In genomic region chr1:175073054-175073453, GRCh38 we compare ENCODE assay signal across 12 cellular contexts. TPM values are rescaled to one million over a fixed set of nuclear protein-coding genes. Genes with fewer than 3 reads are reported as not detected.
DNase-seq lines count a peak whose midpoint lies in the region; ATAC-seq and TF ChIP-seq lines count a peak whose summit lies in the region.
"Had no signal": no experiment of that assay in that cellular context is flagged by ENCODE, and none has a peak within 500 bp of the region (broad histone marks: within the 10 kb centered on the region; RNA-seq: fewer than 3 reads in every experiment).

No MANE protein-coding gene starts in this region.

- H3K27me3 ChIP-seq in HUES64 (ENCODE audit: insufficient read depth, low read length): no peaks in the 10 kb centered on the region

- peak overlapping the region; percentile 72; the same call in 1 of the 2 replicates for H3K27ac ChIP-seq in HUES64 (ENCODE audit: low read depth, low read length)

- CTCF ChIA-PET in activated naive CD4-positive, alpha-beta T cell treated with anti-CD3 and anti-CD28 coated beads, Interleukin-2, amount 10 ng/mL, durations not matched to agents 7 days and 5 days (lab: Charles Lee): interaction anchor here (0.9 kb wide), 1 partner anchor 246 kb away, joined by 3 read pairs; no protein-coding TSS in a partner anchor

- intact Hi-C loops in mucosa of descending colon (cut with DNase I, micrococcal nuclease): no loop called here

- H3K36me3 ChIP-seq in HUES64 (ENCODE audit: insufficient read depth, low read length): no peaks in the 10 kb centered on the region
- H3K36me3 ChIP-seq in mucosa of descending colon (ENCODE audit: low read depth): no peaks in the 10 kb centered on the region

- H3K27ac Mint-ChIP-seq in activated naive CD4-positive, alpha-beta T cell treated with anti-CD3 and anti-CD28 coated beads, Interleukin-2, amount 10 ng/mL, durations not matched to agents 7 days and 5 days: no peak overlapping the region
- H3K27ac Mint-ChIP-seq: T-helper 17 cell had no signal

- H3K4me1 ChIP-seq in HUES64 (ENCODE audit: insufficient read depth, low read length): peaks cover 24% of the 10 kb centered on the region
- no peaks in the 10 kb centered on the region for H3K4me1 ChIP-seq in mucosa of descending colon (ENCODE audit: low read depth)

- peak; percentile 57 for DNase-seq in AG08395 (ENCODE audit: low spot score)
- DNase-seq in choroid plexus epithelial cell (ENCODE audit: low read depth): peak; percentile 9
- peak in 1 of 3 donors; percentile 4 for DNase-seq in mucosa of descending colon
- DNase-seq in NCI-H1048 (lab: John Stamatoyannopoulos, UW): no peak
- DNase-seq in activated naive CD4-positive, alpha-beta T cell treated with anti-CD3 and anti-CD28 coated beads, Interleukin-2, amount 10 ng/mL, durations not matched to agents 7 days and 5 days: no peak
- no peak for DNase-seq in kidney glomerular epithelial cell (lab: John Stamatoyannopoulos, UW)
- DNase-seq: ACHN; activated CD4-positive, alpha-beta T cell treated with anti-CD3 and anti-CD28 coated beads, Interleukin-2, amount 50 U/mL, for 1 hour; NCI-H1105; T-helper 17 cell had no signal

- H3K9me3 ChIP-seq in HUES64 (ENCODE audit: insufficient read depth, low read depth, low read length) (no peaks in the 10 kb centered on the region), mucosa of descending colon (no peaks in the 10 kb centered on the region)

- peaks cover 20% of the 10 kb centered on the region for H3K4me1 Mint-ChIP-seq in activated naive CD4-positive, alpha-beta T cell treated with anti-CD3 and anti-CD28 coated beads, Interleukin-2, amount 10 ng/mL, durations not matched to agents 7 days and 5 days

- no peak overlapping the region for H3K4me3 ChIP-seq in HUES64 (ENCODE audit: low read length)
- H3K4me3 ChIP-seq in choroid plexus epithelial cell (ENCODE audit: low read depth, low read length): no peak overlapping the region
- no peak overlapping the region for H3K4me3 ChIP-seq in mucosa of descending colon

- H3K9me3 Mint-ChIP-seq in activated naive CD4-positive, alpha-beta T cell treated with anti-CD3 and anti-CD28 coated beads, Interleukin-2, amount 10 ng/mL, durations not matched to agents 7 days and 5 days: no peaks in the 10 kb centered on the region

- H3K9ac ChIP-seq in HUES64 (ENCODE audit: low read depth, low read length): peak overlapping the region; percentile 25; the same call in 1 of the 2 replicates

- peaks cover 50% of the 10 kb centered on the region for H3K27me3 Mint-ChIP-seq in activated naive CD4-positive, alpha-beta T cell treated with anti-CD3 and anti-CD28 coated beads, Interleukin-2, amount 10 ng/mL, durations not matched to agents 7 days and 5 days

- ATAC-seq in mucosa of descending colon: peak; percentile 40
- no peak for ATAC-seq in HG03097 (IDR thresholded peaks at IDR 0.05; ENCODE audit: low FRiP score, unreplicated experiment)
- ATAC-seq: T-helper 17 cell had no signal

- H3K4me3 Mint-ChIP-seq in activated naive CD4-positive, alpha-beta T cell treated with anti-CD3 and anti-CD28 coated beads, Interleukin-2, amount 10 ng/mL, durations not matched to agents 7 days and 5 days: no peak overlapping the region

- H3K36me3 Mint-ChIP-seq in activated naive CD4-positive, alpha-beta T cell treated with anti-CD3 and anti-CD28 coated beads, Interleukin-2, amount 10 ng/mL, durations not matched to agents 7 days and 5 days: no peaks in the 10 kb centered on the region

- TF ChIP-seq CTCF in choroid plexus epithelial cell (conservative IDR thresholded peaks at IDR 0.05; ENCODE audit: low read depth, low read length): no peak
- TF ChIP-seq CTCF in mucosa of descending colon (IDR thresholded peaks at IDR 0.05): no peak

- WGBS in HUES64: 94% methylated on average over 6 of the region's 6 CpGs

RNA-seq across cellular contexts. Expression of gene TNN, which starts 5.4 kb away (rescaled TPM):
- 0.10 TPM for polyA plus RNA-seq in HUES64 (2013, experiment 1 of 2)
- 0.19 TPM for polyA plus RNA-seq in HUES64 (2013, experiment 2 of 2)
- under 1 TPM in 1 of 3 donors, not detected in 2; 0.06 TPM for total RNA-seq in mucosa of descending colon
- total RNA-seq: T-helper 17 cell had no signal

RNA-seq across cellular contexts. Expression of gene MRPS14, which starts 49.8 kb away (rescaled TPM):
- 25.3 TPM for polyA plus RNA-seq in HUES64 (2013, experiment 1 of 2)
- polyA plus RNA-seq in HUES64 (2013, experiment 2 of 2): 29.2 TPM
- 10 to 100 TPM; 24.0 to 29.5 (median 26.2) TPM for total RNA-seq in mucosa of descending colon

Comparison
In these comparisons a context has a peak if more than half of its experiments do, and no peak if none do; other contexts are left out.
1. DNase-seq: peak in AG08395 (single experiment) and choroid plexus epithelial cell (single experiment); none in NCI-H1048 (single experiment), activated naive CD4-positive, alpha-beta T cell treated with anti-CD3 and anti-CD28 coated beads, Interleukin-2, amount 10 ng/mL, durations not matched to agents 7 days and 5 days (single experiment) and kidney glomerular epithelial cell (single experiment).